In genomic region chr6:27238010-27238983, GRCh38 we compare ENCODE assay signal across 10 cellular contexts. TPM values are rescaled to one million over a fixed set of nuclear protein-coding genes. Genes with fewer than 3 reads are reported as not detected.
DNase-seq lines count a peak whose midpoint lies in the region; ATAC-seq lines count a peak whose summit lies in the region.
"Had no signal": no experiment of that assay in that cellular context is flagged by ENCODE, and none has a peak within 500 bp of the region (broad histone marks: within the 10 kb centered on the region; RNA-seq: fewer than 3 reads in every experiment).

No MANE protein-coding gene starts in this region.

- peak overlapping the region; percentile 23 for H3K4me3 Mint-ChIP-seq in activated naive CD8-positive, alpha-beta T cell treated with anti-CD3 and anti-CD28 coated beads for 36 hours
- H3K4me3 Mint-ChIP-seq: memory B cell had no signal

- in situ Hi-C loops in GM23248 (cut with MboI): no loop called here

- H3K79me2 ChIP-seq in ACC112 (ENCODE audit: control insufficient read depth, insufficient read depth, low read length, unreplicated experiment) (no peaks in the 10 kb centered on the region), GM23248 (ENCODE audit: insufficient read depth) (no peaks in the 10 kb centered on the region)

- H3K36me3 ChIP-seq in ACC112 (ENCODE audit: insufficient read depth, low read length): no peaks in the 10 kb centered on the region
- no peaks in the 10 kb centered on the region for H3K36me3 ChIP-seq in GM23248 (ENCODE audit: low read depth)

- H3K27ac ChIP-seq in ACC112 (ENCODE audit: low read depth, low read length) (no peak overlapping the region), GM23248 (no peak overlapping the region)

- H3K4me3 ChIP-seq in ACC112 (ENCODE audit: low read depth, low read length): peak overlapping the region; percentile 82
- H3K4me3 ChIP-seq in GM23248: peak overlapping the region; percentile 68

- H3K4me2 ChIP-seq in GM23248 (ENCODE audit: unreplicated experiment): peak overlapping the region; percentile 74

- H4K20me1 ChIP-seq in GM23248 (ENCODE audit: insufficient read depth): no peaks in the 10 kb centered on the region

- peak overlapping the region; percentile 79 for H2AFZ ChIP-seq in ACC112 (ENCODE audit: low read length, unreplicated experiment)
- H2AFZ ChIP-seq in GM23248: peak overlapping the region; percentile 80

- no peak for ATAC-seq in GM21515 (IDR thresholded peaks at IDR 0.05; ENCODE audit: unreplicated experiment)

- peaks cover 80% of the 10 kb centered on the region for H3K27me3 Mint-ChIP-seq in activated naive CD8-positive, alpha-beta T cell treated with anti-CD3 and anti-CD28 coated beads for 36 hours

- peaks cover 24% of the 10 kb centered on the region for H3F3A ChIP-seq in GM23248 (ENCODE audit: insufficient read depth)

- no peaks in the 10 kb centered on the region for H3K9me3 ChIP-seq in GM23248 (ENCODE audit: low read depth)

- H3K9me2 ChIP-seq in GM23248 (ENCODE audit: insufficient read depth): no peaks in the 10 kb centered on the region

- peaks cover 22% of the 10 kb centered on the region for H3K4me1 Mint-ChIP-seq in activated naive CD8-positive, alpha-beta T cell treated with anti-CD3 and anti-CD28 coated beads for 36 hours

- peaks cover 20% of the 10 kb centered on the region for H3K9me3 Mint-ChIP-seq in activated naive CD8-positive, alpha-beta T cell treated with anti-CD3 and anti-CD28 coated beads for 36 hours

- H3K27ac Mint-ChIP-seq in activated naive CD8-positive, alpha-beta T cell treated with anti-CD3 and anti-CD28 coated beads for 36 hours: no peak overlapping the region
- H3K27ac Mint-ChIP-seq: memory B cell had no signal

- peaks cover 8% of the 10 kb centered on the region for H3K36me3 Mint-ChIP-seq in activated naive CD8-positive, alpha-beta T cell treated with anti-CD3 and anti-CD28 coated beads for 36 hours
- H3K36me3 Mint-ChIP-seq: memory B cell had no signal

- H3K27me3 ChIP-seq in ACC112 (ENCODE audit: insufficient read depth, low read length): peaks cover 22% of the 10 kb centered on the region
- peaks cover 16% of the 10 kb centered on the region for H3K27me3 ChIP-seq in GM23248 (replicated peaks; ENCODE audit: insufficient read depth)

- DNase-seq in GM23248 (peak; percentile 57), iPS-NIHi7 (ENCODE audit: extremely low spot score) (peak; percentile 20), NCI-H1105 treated with DMSO at 0.1 percent for 48 hours (lab: John Stamatoyannopoulos, UW) (no peak), germinal center (ENCODE audit: low spot score) (no peak)
- no peak for DNase-seq in activated naive CD8-positive, alpha-beta T cell treated with anti-CD3 and anti-CD28 coated beads for 36 hours
- no peak for DNase-seq in NK-92 treated with Interleukin-12 subunit alpha and Interleukin-12 subunit beta, amount 100 ng/mL, for 24 hours (lab: John Stamatoyannopoulos, UW)
- DNase-seq: NCI-H446 treated with DMSO at 0.1 percent for 48 hours had no signal

- H3K4me1 ChIP-seq in ACC112 (ENCODE audit: control insufficient read depth, insufficient read depth, low read length, unreplicated experiment) (no peaks in the 10 kb centered on the region), GM23248 (ENCODE audit: insufficient read depth) (peaks cover 4% of the 10 kb centered on the region; the same call in 1 of the 2 replicates)

- no peak overlapping the region for H3K9ac ChIP-seq in GM23248

- WGBS in GM23248 (ENCODE audit: low coverage in 1 of 2, low lambda C conversion rate in 2 of 2, missing lambda C conversion rate in 2 of 2), 2 experiments: 1 to 3% methylated on average over 41 of the region's 41 CpGs

RNA-seq across cellular contexts. Expression of gene PRSS16, which starts 9.2 kb away (rescaled TPM):
- 0.86 TPM in 1 of 2 replicates, not detected in the other for total RNA-seq in GM23248 (2014; rRNA removed; shearing (Covaris generic))
- 0.20 TPM in 1 of 2 replicates, not detected in the other for polyA plus RNA-seq in GM23248 (2016; fragmentation: Nextera tagmentation; extraction: Ambion mirVana)
- under 1 TPM; 0.38 to 0.54 TPM for total RNA-seq in activated naive CD8-positive, alpha-beta T cell treated with anti-CD3 and anti-CD28 coated beads for 36 hours

Comparison
In these comparisons a context has a peak if more than half of its experiments do, and no peak if none do; other contexts are left out.
1. DNase-seq: peak in GM23248 (single experiment) and iPS-NIHi7 (single experiment); none in activated naive CD8-positive, alpha-beta T cell treated with anti-CD3 and anti-CD28 coated beads for 36 hours (single experiment), NCI-H1105 treated with DMSO at 0.1 percent for 48 hours (single experiment), NK-92 treated with Interleukin-12 subunit alpha and Interleukin-12 subunit beta, amount 100 ng/mL, for 24 hours (single experiment) and germinal center (single experiment).